Comparison of ENCODE assay signal across 1 cellular context in genomic region chr20:50509923-50510705, GRCh38.
A peak's percentile ranks its signal among the peaks of the same experiment; 100 is the strongest.
TF ChIP-seq lines count a peak whose summit lies in the region.

PTPN1 (plus strand) TSS chr20:50510383; CDS start chr20:50510528, 145 bp downstream.

TF ChIP-seq in HepG2, 621 proteins besides CTCF, POLR2A, EP300 and RAD21 (continued from another document and continues in another):
- TF ChIP-seq AHDC1 (CRISPR knock-in tag; IDR thresholded peaks at IDR 0.05; ENCODE audit: borderline replicate concordance), result 0 out of 2 replicates have a peak, but pooled peaks have one; percentile 13
- TF ChIP-seq GATAD2A (CRISPR knock-in tag; IDR thresholded peaks at IDR 0.05), result peak; percentile 24; the same call in 1 of the 2 replicates
- 0 out of 2 replicates have a peak, but pooled peaks have one; percentile 78 for TF ChIP-seq ZNF589 (CRISPR knock-in tag; conservative IDR thresholded peaks at IDR 0.05)
- peak; percentile 7; the same call in 1 of the 2 replicates for TF ChIP-seq PAX8 (CRISPR knock-in tag; IDR thresholded peaks at IDR 0.05; ENCODE audit: borderline replicate concordance)
- TF ChIP-seq ZNF33A (CRISPR knock-in tag; IDR thresholded peaks at IDR 0.05; ENCODE audit: borderline replicate concordance), result no peak
- TF ChIP-seq TBL1XR1 (IDR thresholded peaks at IDR 0.05; ENCODE audit: borderline replicate concordance, low read length, partially characterized antibody), result peak; percentile 61
- peak; percentile 96 for TF ChIP-seq UBTF (CRISPR knock-in tag; IDR thresholded peaks at IDR 0.05)
- peak; percentile 65; the same call in 1 of the 2 replicates for TF ChIP-seq HES4 (CRISPR knock-in tag; IDR thresholded peaks at IDR 0.05; ENCODE audit: borderline replicate concordance)
- TF ChIP-seq RFXANK (CRISPR knock-in tag; IDR thresholded peaks at IDR 0.05), result peak; percentile 86
- TF ChIP-seq ARNT2 (CRISPR knock-in tag; IDR thresholded peaks at IDR 0.05; ENCODE audit: low read depth), result peak; percentile 97
- peak; percentile 29; the same call in 1 of the 2 replicates for TF ChIP-seq ZNF33B (CRISPR knock-in tag; IDR thresholded peaks at IDR 0.05)
- TF ChIP-seq NFE2L1 (CRISPR knock-in tag; IDR thresholded peaks at IDR 0.05; ENCODE audit: borderline replicate concordance), result peak; percentile 71; the same call in 1 of the 2 replicates
- TF ChIP-seq ZNF30 (CRISPR knock-in tag; IDR thresholded peaks at IDR 0.05), result peak; percentile 83; the same call in 1 of the 2 replicates
- TF ChIP-seq ZNF556 (CRISPR knock-in tag; IDR thresholded peaks at IDR 0.05; ENCODE audit: borderline replicate concordance), result 0 out of 2 replicates have a peak, but pooled peaks have one; percentile 13
- TF ChIP-seq ZBTB8A (CRISPR knock-in tag; IDR thresholded peaks at IDR 0.05; ENCODE audit: borderline replicate concordance, low read depth), result no peak
- peak; percentile 99 for TF ChIP-seq ZFY (CRISPR knock-in tag; IDR thresholded peaks at IDR 0.05)
- no peak for TF ChIP-seq CEBPB (IDR thresholded peaks at IDR 0.05; ENCODE audit: borderline replicate concordance, low read depth, low read length)
- no peak for TF ChIP-seq ZUFSP (CRISPR knock-in tag; IDR thresholded peaks at IDR 0.05; ENCODE audit: borderline replicate concordance)
- no peak for TF ChIP-seq EZH2 (conservative IDR thresholded peaks at IDR 0.05; ENCODE audit: low read depth, low read length)
- peak; percentile 98 for TF ChIP-seq DRAP1 (CRISPR knock-in tag; IDR thresholded peaks at IDR 0.05)
- TF ChIP-seq ZNF101 (CRISPR knock-in tag; IDR thresholded peaks at IDR 0.05; ENCODE audit: borderline replicate concordance, low read depth), result no peak; the same call in 1 of the 2 replicates
- TF ChIP-seq ZNF775 (CRISPR knock-in tag; IDR thresholded peaks at IDR 0.05; ENCODE audit: borderline replicate concordance), result no peak
- TF ChIP-seq BCL3 (CRISPR knock-in tag; IDR thresholded peaks at IDR 0.05), result peak; percentile 93
- peak; percentile 73; the same call in 1 of the 2 replicates for TF ChIP-seq NKX3-1 (CRISPR knock-in tag; IDR thresholded peaks at IDR 0.05)
- peak; percentile 39 for TF ChIP-seq ZBTB21 (CRISPR knock-in tag; IDR thresholded peaks at IDR 0.05)
- TF ChIP-seq TBP (CRISPR knock-in tag; IDR thresholded peaks at IDR 0.05), result no peak
- no peak for TF ChIP-seq ZNF512B (CRISPR knock-in tag; IDR thresholded peaks at IDR 0.05; ENCODE audit: borderline replicate concordance)
- TF ChIP-seq TIGD3 (CRISPR knock-in tag; IDR thresholded peaks at IDR 0.05; ENCODE audit: borderline replicate concordance), result no peak
- TF ChIP-seq ZNF350 (CRISPR knock-in tag; IDR thresholded peaks at IDR 0.05; ENCODE audit: borderline replicate concordance, low read depth), result peak; percentile 90
- 0 out of 2 replicates have a peak, but pooled peaks have one; percentile 65 for TF ChIP-seq NR1H2 (CRISPR knock-in tag; IDR thresholded peaks at IDR 0.05; ENCODE audit: borderline replicate concordance, low read depth)
- TF ChIP-seq CREM (IDR thresholded peaks at IDR 0.05), result peak; percentile 78
- no peak; the same call in 1 of the 2 replicates for TF ChIP-seq CREM (CRISPR knock-in tag; IDR thresholded peaks at IDR 0.05)
- TF ChIP-seq ARNTL (CRISPR knock-in tag; IDR thresholded peaks at IDR 0.05), result 0 out of 2 replicates have a peak, but pooled peaks have one; percentile 18
- peak; percentile 91; the same call in 1 of the 2 replicates for TF ChIP-seq ZSCAN31 (CRISPR knock-in tag; IDR thresholded peaks at IDR 0.05; ENCODE audit: low read depth)
- peak; percentile 74 for TF ChIP-seq PPARG (CRISPR knock-in tag; conservative IDR thresholded peaks at IDR 0.05)
- peak; percentile 94; the same call in 1 of the 2 replicates for TF ChIP-seq SP140L (CRISPR knock-in tag; IDR thresholded peaks at IDR 0.05; ENCODE audit: borderline replicate concordance)
- TF ChIP-seq ZMYM3 (CRISPR knock-in tag; IDR thresholded peaks at IDR 0.05), result peak; percentile 96
- TF ChIP-seq KLF6 (CRISPR knock-in tag; IDR thresholded peaks at IDR 0.05), result peak; percentile 96
- peak; percentile 69 for TF ChIP-seq ZNF792 (CRISPR knock-in tag; IDR thresholded peaks at IDR 0.05)
- no peak for TF ChIP-seq ZSCAN29 (CRISPR knock-in tag; conservative IDR thresholded peaks at IDR 0.05)
- TF ChIP-seq PRDM4 (CRISPR knock-in tag; IDR thresholded peaks at IDR 0.05; ENCODE audit: borderline replicate concordance), result 0 out of 2 replicates have a peak, but pooled peaks have one; percentile 55
